In genomic region chr2:39124000-39124769, GRCh38 we compare ENCODE assay signal across 8 cellular contexts. TPM values are rescaled to one million over a fixed set of nuclear protein-coding genes. Genes with fewer than 3 reads are reported as not detected.
DNase-seq lines count a peak whose midpoint lies in the region; ATAC-seq and TF ChIP-seq lines count a peak whose summit lies in the region.

No MANE protein-coding gene starts in this region.

- H3K27ac ChIP-seq in H9 (ENCODE audit: insufficient read length, low read depth, low read length) (peak overlapping the region; percentile 96), RWPE2 (ENCODE audit: poor library complexity, severe bottlenecking) (peak overlapping the region; percentile 58), neural cell (ENCODE audit: low read length) (peak overlapping the region; percentile 91)

- H3K4me2 ChIP-seq in H9 (ENCODE audit: insufficient read depth, insufficient read length, low read length) (peak overlapping the region; percentile 79), Loucy (ENCODE audit: low read depth, low read length, poor library complexity, severe bottlenecking) (peak overlapping the region; percentile 88), neural cell (ENCODE audit: low read length) (peak overlapping the region; percentile 79)

- H3K4ac ChIP-seq in H9 (ENCODE audit: low read depth, low read length), result no peak overlapping the region; the same call in 1 of the 2 replicates

- 0 out of 2 replicates have a peak, but pooled peaks cover 2% of the 10 kb centered on the region for H3F3A ChIP-seq in Loucy (ENCODE audit: low read depth)
- H3F3A ChIP-seq in neural cell (ENCODE audit: insufficient read depth, low read length, poor library complexity, severe bottlenecking), result peaks cover 1% of the 10 kb centered on the region

- H3K27ac Mint-ChIP-seq in H9, result peak overlapping the region; percentile 99 to 100 (median 99)
- H3K27ac Mint-ChIP-seq in stimulated activated naive CD8-positive, alpha-beta T cell treated with anti-CD3 and anti-CD28 coated beads, Interleukin-15, amount 100 ng/mL, for 72 hours, result peak overlapping the region; percentile 86 to 97

- H2AFZ ChIP-seq in H9 (ENCODE audit: low read length) (no peak overlapping the region), Loucy (ENCODE audit: low read length) (peak overlapping the region; percentile 96), neural cell (ENCODE audit: low read depth, low read length) (peak overlapping the region; percentile 93)

- no peak overlapping the region for H4K8ac ChIP-seq in H9 (replicated peaks; ENCODE audit: insufficient read length, low read depth, low read length)

- no CpG with 5 or more reads among the region's 59 CpGs for WGBS in H9 (ENCODE audit: extremely low coverage, insufficient read length, low lambda C conversion rate)

- H3K9me2 ChIP-seq in Loucy (replicated peaks; ENCODE audit: low read depth, low read length) (no peaks in the 10 kb centered on the region), neural cell (ENCODE audit: insufficient read depth, low read length) (no peaks in the 10 kb centered on the region)

- TF ChIP-seq CTCF in H9 (conservative IDR thresholded peaks at IDR 0.05) (peak; percentile 82), Loucy (conservative IDR thresholded peaks at IDR 0.05; ENCODE audit: low read length) (peak; percentile 65), RWPE2 (IDR thresholded peaks at IDR 0.05; ENCODE audit: poor library complexity, severe bottlenecking) (peak; percentile 71), neural cell (IDR thresholded peaks at IDR 0.05; ENCODE audit: poor library complexity, severe bottlenecking) (peak; percentile 64)

- peak; percentile 42 for TF ChIP-seq RAD21 in neural cell (conservative IDR thresholded peaks at IDR 0.05)

- peak; percentile 97 for DNase-seq in GDM1 (lab: John Stamatoyannopoulos, UW)
- peak; percentile 99 for DNase-seq in H9
- DNase-seq in RWPE2 (ENCODE audit: low spot score), result peak; percentile 96
- peak; percentile 98 for DNase-seq in activated effector memory CD4-positive, alpha-beta T cell treated with anti-CD3 and anti-CD28 coated beads, Interleukin-2, amount 50 U/mL, for 16 hours
- peak; percentile 92 for DNase-seq in fibroblast of the conjunctiva (ENCODE audit: low read depth)
- peak; percentile 97 to 98 for DNase-seq in stimulated activated naive CD8-positive, alpha-beta T cell treated with anti-CD3 and anti-CD28 coated beads, Interleukin-15, amount 100 ng/mL, for 72 hours

- peak overlapping the region; percentile 85; the same call in 1 of the 2 replicates for H3K14ac ChIP-seq in H9 (ENCODE audit: insufficient read depth, low read length)

- H3K27me3 ChIP-seq in H9 (ENCODE audit: insufficient read depth, low read length) (no peaks in the 10 kb centered on the region), Loucy (ENCODE audit: insufficient read depth, low read length, poor library complexity, severe bottlenecking) (no peaks in the 10 kb centered on the region), RWPE2 (ENCODE audit: insufficient read depth, poor library complexity, severe bottlenecking) (no peaks in the 10 kb centered on the region), neural cell (ENCODE audit: insufficient read depth, low read depth, low read length) (no peaks in the 10 kb centered on the region)

- peak overlapping the region; percentile 97 for H3K18ac ChIP-seq in H9 (ENCODE audit: insufficient read length, low read depth, low read length)

- H3K9me3 Mint-ChIP-seq in H9, result no peaks in the 10 kb centered on the region
- no peaks in the 10 kb centered on the region for H3K9me3 Mint-ChIP-seq in stimulated activated naive CD8-positive, alpha-beta T cell treated with anti-CD3 and anti-CD28 coated beads, Interleukin-15, amount 100 ng/mL, for 72 hours

- H3K56ac ChIP-seq in H9 (ENCODE audit: insufficient read length, low read depth, low read length), result peak overlapping the region; percentile 52

- H3K9ac ChIP-seq in H9 (ENCODE audit: extremely low read depth, insufficient read length, low read length) (peak overlapping the region; percentile 86), Loucy (ENCODE audit: low read depth, low read length, poor library complexity, severe bottlenecking) (peak overlapping the region; percentile 92), neural cell (ENCODE audit: low read length) (peak overlapping the region; percentile 77)

- H3K23ac ChIP-seq in H9 (ENCODE audit: insufficient read length, low read depth, low read length), result no peak overlapping the region

- H2BK15ac ChIP-seq in H9 (ENCODE audit: low read depth, low read length), result no peak overlapping the region

- H2BK20ac ChIP-seq in H9 (ENCODE audit: low read depth, low read length, poor library complexity, severe bottlenecking), result no peak overlapping the region

- no peak overlapping the region for H2AK5ac ChIP-seq in H9 (ENCODE audit: insufficient read length, low read length)

- H3K23me2 ChIP-seq in H9 (ENCODE audit: insufficient read length, low read depth, low read length, poor library complexity, severe bottlenecking), result peaks cover 20% of the 10 kb centered on the region

- H3T11ph ChIP-seq in H9 (ENCODE audit: low read length), result no peak overlapping the region

- H2BK12ac ChIP-seq in H9 (ENCODE audit: insufficient read length, low read depth, low read length), result no peak overlapping the region

- H3K27me3 Mint-ChIP-seq in H9 (ENCODE audit: low read depth), result no peaks in the 10 kb centered on the region
- H3K27me3 Mint-ChIP-seq in stimulated activated naive CD8-positive, alpha-beta T cell treated with anti-CD3 and anti-CD28 coated beads, Interleukin-15, amount 100 ng/mL, for 72 hours, result no peaks in the 10 kb centered on the region

- peak; percentile 79 for ATAC-seq in RWPE2 (ENCODE audit: low read depth)
- peak; percentile 80 for ATAC-seq in stimulated activated naive CD8-positive, alpha-beta T cell treated with anti-CD3 and anti-CD28 coated beads, Interleukin-15, amount 100 ng/mL, for 72 hours

- peak; percentile 65 for TF ChIP-seq EP300 in neural cell (conservative IDR thresholded peaks at IDR 0.05; ENCODE audit: poor library complexity, severe bottlenecking)

- H4K20me1 ChIP-seq in H9 (ENCODE audit: control insufficient read depth, insufficient read depth, insufficient read length) (no peaks in the 10 kb centered on the region), Loucy (ENCODE audit: insufficient read depth, low read length, poor library complexity, severe bottlenecking) (peaks cover 10% of the 10 kb centered on the region), neural cell (ENCODE audit: insufficient read depth) (no peaks in the 10 kb centered on the region)

- peaks cover under 1% of the 10 kb centered on the region; the same call in 1 of the 2 replicates for H3K79me2 ChIP-seq in H9 (ENCODE audit: insufficient read depth, low read length)
- H3K79me2 ChIP-seq in Loucy (ENCODE audit: insufficient read depth, low read length), result peaks cover 30% of the 10 kb centered on the region
- H3K79me2 ChIP-seq in neural cell (replicated peaks; ENCODE audit: insufficient read depth, low read length), result peaks cover 8% of the 10 kb centered on the region

- no peak overlapping the region for H4K91ac ChIP-seq in H9 (ENCODE audit: insufficient read length, low read depth, low read length)

- peak overlapping the region; percentile 30 for H4K5ac ChIP-seq in H9 (ENCODE audit: insufficient read length, low read depth, low read length)

- H3K36me3 ChIP-seq in Loucy (ENCODE audit: insufficient read depth, low read length), result no peaks in the 10 kb centered on the region
- no peaks in the 10 kb centered on the region for H3K36me3 ChIP-seq in RWPE2 (ENCODE audit: low read depth)
- H3K36me3 ChIP-seq in neural cell (ENCODE audit: insufficient read depth, low read length), result no peaks in the 10 kb centered on the region

- peak overlapping the region; percentile 77 to 89 for H3K4me3 Mint-ChIP-seq in H9
- peak overlapping the region; percentile 78 to 95 for H3K4me3 Mint-ChIP-seq in stimulated activated naive CD8-positive, alpha-beta T cell treated with anti-CD3 and anti-CD28 coated beads, Interleukin-15, amount 100 ng/mL, for 72 hours

- H3K9me3 ChIP-seq in H9 (ENCODE audit: control insufficient read depth, low read depth, low read length) (no peaks in the 10 kb centered on the region), Loucy (ENCODE audit: insufficient read depth, low read depth, low read length) (no peaks in the 10 kb centered on the region), RWPE2 (ENCODE audit: severe bottlenecking) (no peaks in the 10 kb centered on the region), neural cell (ENCODE audit: low read length) (no peaks in the 10 kb centered on the region)

- no peak overlapping the region for H2BK120ac ChIP-seq in H9 (ENCODE audit: low read depth, low read length, poor library complexity, severe bottlenecking)

- H3K36me3 Mint-ChIP-seq in H9 (ENCODE audit: insufficient read depth in 1 of 3, low read depth in 3 of 3), result no peaks in the 10 kb centered on the region; a peak in 1 of 7 replicates

- no peaks in the 10 kb centered on the region for H3K4me1 ChIP-seq in H9 (ENCODE audit: insufficient read depth, low read length)
- peaks cover 37% of the 10 kb centered on the region for H3K4me1 ChIP-seq in Loucy (ENCODE audit: insufficient read depth, low read length, poor library complexity, severe bottlenecking)
- H3K4me1 ChIP-seq in RWPE2 (ENCODE audit: insufficient read depth, poor library complexity, severe bottlenecking), result peaks cover 10% of the 10 kb centered on the region

- no peaks in the 10 kb centered on the region for H3K79me1 ChIP-seq in H9 (ENCODE audit: insufficient read depth, low read depth, low read length, poor library complexity, severe bottlenecking)

- H2BK5ac ChIP-seq in H9 (ENCODE audit: insufficient read length, low read length), result no peak overlapping the region

- peaks cover 23 to 32% of the 10 kb centered on the region in 2 experiments for H3K4me1 Mint-ChIP-seq in H9
- H3K4me1 Mint-ChIP-seq in stimulated activated naive CD8-positive, alpha-beta T cell treated with anti-CD3 and anti-CD28 coated beads, Interleukin-15, amount 100 ng/mL, for 72 hours, result peaks cover 58% of the 10 kb centered on the region

- H3K4me3 ChIP-seq in Loucy (ENCODE audit: low read length, poor library complexity, severe bottlenecking) (peak overlapping the region; percentile 86), RWPE2 (ENCODE audit: severe bottlenecking) (peak overlapping the region; percentile 58), neural cell (ENCODE audit: low read length) (peak overlapping the region; percentile 76)

RNA-seq across cellular contexts. Expression of gene SOS1, which starts 3.3 kb away (rescaled TPM):
- 31.1 and 35.8 TPM in 2 replicates for total RNA-seq in H9 (2021)
- polyA plus RNA-seq in neural cell, result 18.6 and 19.0 TPM in 2 replicates
- 39.2 and 78.1 TPM in 2 replicates for polyA minus RNA-seq in neural cell

Comparison
In these comparisons a context has a peak if more than half of its experiments do, and no peak if none do; other contexts are left out.
1. Peak in every context shown above with its lines: DNase-seq, ATAC-seq, H3K4me3 ChIP-seq and H3K27ac ChIP-seq.